In the genomic region with DNA sequence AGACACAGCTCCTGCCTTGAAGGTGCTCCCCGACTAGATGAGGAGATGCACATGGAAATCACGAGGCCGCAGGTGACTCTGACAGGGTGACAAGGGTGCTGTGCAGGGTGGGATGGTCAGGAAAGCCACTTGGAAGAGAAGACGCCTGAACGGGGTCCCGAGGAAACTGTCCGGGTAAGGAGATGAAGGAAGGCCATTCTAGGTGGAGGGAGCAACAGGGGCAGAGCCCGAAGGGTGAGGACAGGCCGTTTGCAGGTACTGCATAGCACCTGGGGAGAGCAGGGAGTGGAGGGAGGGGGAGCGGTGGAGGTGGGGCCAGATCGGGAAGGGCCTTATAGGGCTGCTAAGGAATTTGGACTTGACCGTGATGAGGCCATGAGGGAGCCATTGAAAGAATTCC, we compare ENCODE assay signal across 26 cellular contexts.
"Had no signal": no experiment of that assay in that cellular context is flagged by ENCODE, and none has a peak within 500 bp of the region (broad histone marks: within the 10 kb centered on the region; RNA-seq: fewer than 3 reads in every experiment).

No MANE protein-coding gene starts in this region.

- ATAC-seq: activated CD8-positive, alpha-beta memory T cell treated with anti-CD3 and anti-CD28 coated beads, Interleukin-2, amount 10 ng/mL, durations not matched to agents 7 days and 5 days; activated T-helper 17 cell treated with anti-CD3 and anti-CD28 coated beads, Interleukin-2, amount 50 U/mL, for 72 hours; Panc1 had no signal

- H3K27ac Mint-ChIP-seq: activated B cell treated with CpG ODN at 0.5 μM for 24 hours; activated CD4-positive, alpha-beta T cell treated with anti-CD3 and anti-CD28 coated beads, Interleukin-2, amount 10 ng/mL, durations not matched to agents 24 days and 14 days; activated CD8-positive, alpha-beta memory T cell treated with anti-CD3 and anti-CD28 coated beads, Interleukin-2, amount 10 ng/mL, durations not matched to agents 7 days and 5 days; activated naive CD4-positive, alpha-beta T cell treated with anti-CD3 and anti-CD28 coated beads for 36 hours; activated naive CD8-positive, alpha-beta T cell; activated T-helper 17 cell treated with anti-CD3 and anti-CD28 coated beads, Interleukin-2, amount 50 U/mL, for 72 hours; T-helper 1 cell treated with Interleukin-12 subunit alpha and Interleukin-12 subunit beta and Interleukin-4 antibody, amounts not matched to agents 30 μg/mL and 1 μg/mL, for 36 hours had no signal

- H3K36me3 Mint-ChIP-seq: activated CD8-positive, alpha-beta memory T cell treated with anti-CD3 and anti-CD28 coated beads, Interleukin-2, amount 10 ng/mL, durations not matched to agents 7 days and 5 days; activated naive CD8-positive, alpha-beta T cell; brain had no signal

- H3K4me3 ChIP-seq: SK-N-MC had no signal

- H3K9me3 Mint-ChIP-seq: activated B cell treated with CpG ODN at 0.5 μM for 24 hours; activated CD4-positive, alpha-beta T cell treated with anti-CD3 and anti-CD28 coated beads, Interleukin-2, amount 10 ng/mL, durations not matched to agents 24 days and 14 days; activated naive CD4-positive, alpha-beta T cell treated with anti-CD3 and anti-CD28 coated beads for 36 hours; activated T-helper 17 cell treated with anti-CD3 and anti-CD28 coated beads, Interleukin-2, amount 50 U/mL, for 72 hours; T-helper 1 cell treated with Interleukin-12 subunit alpha and Interleukin-12 subunit beta and Interleukin-4 antibody, amounts not matched to agents 30 μg/mL and 1 μg/mL, for 36 hours had no signal

- H3K27me3 Mint-ChIP-seq: activated naive CD8-positive, alpha-beta T cell had no signal

- H3K4me1 Mint-ChIP-seq: activated B cell treated with CpG ODN at 0.5 μM for 24 hours; activated CD4-positive, alpha-beta T cell treated with anti-CD3 and anti-CD28 coated beads, Interleukin-2, amount 10 ng/mL, durations not matched to agents 24 days and 14 days; activated CD8-positive, alpha-beta memory T cell treated with anti-CD3 and anti-CD28 coated beads, Interleukin-2, amount 10 ng/mL, durations not matched to agents 7 days and 5 days; activated T-helper 17 cell treated with anti-CD3 and anti-CD28 coated beads, Interleukin-2, amount 50 U/mL, for 72 hours had no signal

- DNase-seq: activated B cell treated with CpG ODN at 0.5 μM for 24 hours; activated CD4-positive, alpha-beta T cell treated with anti-CD3 and anti-CD28 coated beads for 1 hour; activated CD4-positive, alpha-beta T cell treated with anti-CD3 and anti-CD28 coated beads, Interleukin-2, amount 10 ng/mL, durations not matched to agents 24 days and 14 days; activated CD4-positive, alpha-beta T cell treated with anti-CD3 and anti-CD28 coated beads, Interleukin-2, amount 50 U/mL, for 48 hours; activated CD8-positive, alpha-beta memory T cell treated with anti-CD3 and anti-CD28 coated beads, Interleukin-2, amount 10 ng/mL, durations not matched to agents 7 days and 5 days; activated gamma-delta T cell; activated naive CD4-positive, alpha-beta T cell treated with anti-CD3 and anti-CD28 coated beads for 36 hours; activated T-cell treated with anti-CD3 and anti-CD28 coated beads, Interleukin-2, amount 50 U/mL, for 48 hours; amygdala; Kasumi-1; KBM-7; NCI-H1048; NCI-H146; NCI-H187 treated with DMSO at 0.1 percent for 48 hours; NCI-H2081 treated with DMSO at 0.1 percent for 48 hours; NCI-H446 treated with DMSO at 0.1 percent for 48 hours; NCI-H524 treated with DMSO at 0.1 percent for 48 hours; NCI-H774; OCI-M1; RPMI8226 had no signal

- H3K4me3 Mint-ChIP-seq: activated B cell treated with CpG ODN at 0.5 μM for 24 hours; activated CD4-positive, alpha-beta T cell treated with anti-CD3 and anti-CD28 coated beads, Interleukin-2, amount 10 ng/mL, durations not matched to agents 24 days and 14 days; activated CD8-positive, alpha-beta memory T cell treated with anti-CD3 and anti-CD28 coated beads, Interleukin-2, amount 10 ng/mL, durations not matched to agents 7 days and 5 days; activated naive CD4-positive, alpha-beta T cell treated with anti-CD3 and anti-CD28 coated beads for 36 hours; activated naive CD8-positive, alpha-beta T cell; activated T-helper 17 cell treated with anti-CD3 and anti-CD28 coated beads, Interleukin-2, amount 50 U/mL, for 72 hours; brain; T-helper 1 cell treated with Interleukin-12 subunit alpha and Interleukin-12 subunit beta and Interleukin-4 antibody, amounts not matched to agents 30 μg/mL and 1 μg/mL, for 36 hours had no signal

- H3K27ac ChIP-seq: SK-N-MC had no signal
